ENCODE assay signal across 10 cellular contexts in the genomic region with DNA sequence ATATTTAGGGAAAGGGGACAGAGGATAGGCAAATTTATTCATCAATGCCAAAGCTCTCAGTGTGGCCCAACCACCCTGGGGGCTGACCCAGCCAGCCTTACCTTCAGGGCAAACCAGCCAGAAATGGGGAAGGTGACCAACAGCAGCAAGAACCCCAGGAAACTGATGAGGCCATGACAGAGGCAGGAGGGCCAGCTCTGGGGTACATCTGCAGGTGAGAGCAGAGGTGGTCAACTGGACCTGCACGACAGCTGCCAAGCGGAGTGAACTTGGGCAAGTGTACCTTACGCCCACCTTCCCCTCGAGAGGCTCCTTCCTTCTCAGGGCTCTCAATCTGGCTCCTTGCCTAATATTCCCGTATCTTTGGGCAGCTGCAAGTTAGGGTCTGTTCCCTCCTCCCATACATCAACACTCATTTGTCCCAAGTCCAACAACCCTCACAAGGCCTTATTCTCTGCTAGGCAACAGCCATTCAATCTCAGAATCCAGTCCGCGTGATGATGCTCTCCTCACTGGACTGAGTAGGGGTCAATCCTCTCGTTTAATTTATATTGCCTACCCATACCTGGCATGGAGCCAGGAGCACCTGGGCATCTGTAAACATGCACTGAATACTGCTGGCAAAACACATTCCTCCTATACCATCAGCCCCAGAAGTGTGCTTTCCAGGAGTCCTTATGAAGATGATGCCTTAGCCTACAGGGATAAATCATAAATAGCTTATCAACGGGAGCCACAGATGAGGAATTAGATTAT. TPM values are rescaled to one million over a fixed set of nuclear protein-coding genes. Genes with fewer than 3 reads are reported as not detected.
DNase-seq lines count a peak whose midpoint lies in the region; ATAC-seq, FAIRE-seq and TF ChIP-seq lines count a peak whose summit lies in the region.
"Had no signal": no experiment of that assay in that cellular context is flagged by ENCODE, and none has a peak within 500 bp of the region (broad histone marks: within the 10 kb centered on the region; RNA-seq: fewer than 3 reads in every experiment).

No MANE protein-coding gene starts in this region.

- TF ChIP-seq RAD21 in HepG2 (CRISPR knock-in tag; IDR thresholded peaks at IDR 0.05): no peak

- H3K27ac Mint-ChIP-seq in T-helper 2 cell treated with Interferon-gamma antibody and Interleukin-4, amounts not matched to agents 5 μg/mL and 100 μg/mL, for 36 hours: no peak overlapping the region
- no peak overlapping the region for H3K27ac Mint-ChIP-seq in activated CD4-positive, alpha-beta memory T cell treated with anti-CD3 and anti-CD28 coated beads, Interleukin-2, amount 10 ng/mL, durations not matched to agents 7 days and 5 days

- H3K4me3 ChIP-seq in HepG2 (replicated peaks in 1 of 3; ENCODE audit: insufficient read depth in 1 of 3, low read depth in 2 of 3, low read length in 3 of 3): no peak overlapping the region
- peak overlapping the region; percentile 81 for H3K4me3 ChIP-seq in suprapubic skin

- TF ChIP-seq EP300 in HepG2 (IDR thresholded peaks at IDR 0.05; ENCODE audit: low read depth in 2 of 2, low read length in 2 of 2) (no peak), HepG2 (CRISPR knock-in tag; IDR thresholded peaks at IDR 0.05; ENCODE audit: borderline replicate concordance) (no peak), suprapubic skin (IDR thresholded peaks at IDR 0.05) (no peak)

- H3K9ac ChIP-seq in HepG2 (ENCODE audit: insufficient read depth, low read depth, low read length): 0 out of 2 replicates have a peak overlapping the region, but pooled peaks have one; percentile 64

- H3K4me2 ChIP-seq in HepG2 (ENCODE audit: low read depth, low read length): peak overlapping the region; percentile 90; the same call in 1 of the 2 replicates

- peaks cover 29% of the 10 kb centered on the region for H3K4me1 Mint-ChIP-seq in T-helper 2 cell treated with Interferon-gamma antibody and Interleukin-4, amounts not matched to agents 5 μg/mL and 100 μg/mL, for 36 hours (ENCODE audit: low read depth)
- peaks cover 43% of the 10 kb centered on the region for H3K4me1 Mint-ChIP-seq in activated CD4-positive, alpha-beta memory T cell treated with anti-CD3 and anti-CD28 coated beads, Interleukin-2, amount 10 ng/mL, durations not matched to agents 7 days and 5 days

- peak overlapping the region; percentile 84 for H3K4me3 Mint-ChIP-seq in T-helper 2 cell treated with Interferon-gamma antibody and Interleukin-4, amounts not matched to agents 5 μg/mL and 100 μg/mL, for 36 hours
- H3K4me3 Mint-ChIP-seq in activated CD4-positive, alpha-beta memory T cell treated with anti-CD3 and anti-CD28 coated beads, Interleukin-2, amount 10 ng/mL, durations not matched to agents 7 days and 5 days: peak overlapping the region; percentile 76

- BruUV-seq in HepG2 (replicated peaks; lab: Mats Ljungman, UMichigan): no TSS peak

- H3K36me3 Mint-ChIP-seq in T-helper 2 cell treated with Interferon-gamma antibody and Interleukin-4, amounts not matched to agents 5 μg/mL and 100 μg/mL, for 36 hours (ENCODE audit: low read depth): peaks cover 8% of the 10 kb centered on the region
- H3K36me3 Mint-ChIP-seq in activated CD4-positive, alpha-beta memory T cell treated with anti-CD3 and anti-CD28 coated beads, Interleukin-2, amount 10 ng/mL, durations not matched to agents 7 days and 5 days (ENCODE audit: low read depth): peaks cover 12% of the 10 kb centered on the region

- H3K9me3 ChIP-seq in HepG2 (ENCODE audit: low read length) (no peaks in the 10 kb centered on the region), suprapubic skin (no peaks in the 10 kb centered on the region)

- H2AFZ ChIP-seq in HepG2 (ENCODE audit: low read length): no peak overlapping the region

- intact Hi-C loops in HepG2 (cut with micrococcal nuclease; ENCODE audit: unreplicated experiment): no loop called here

- TF ChIP-seq POLR2A in HepG2 (IDR thresholded peaks at IDR 0.05; ENCODE audit: insufficient read depth in 1 of 2, low read depth in 2 of 2, low read length in 2 of 2): no peak
- no peak for TF ChIP-seq POLR2A in suprapubic skin (IDR thresholded peaks at IDR 0.05)

- peaks cover 30% of the 10 kb centered on the region for H3K4me1 ChIP-seq in HepG2 (ENCODE audit: insufficient read depth, low read length)
- peaks cover 82% of the 10 kb centered on the region for H3K4me1 ChIP-seq in suprapubic skin

- in situ Hi-C loops in HepG2 (cut with HindIII; ENCODE audit: extremely low pct_ligation_motif_present, low pct_unique_long_range_greater_than_20kb): no loop called here

- H3K27me3 ChIP-seq in HepG2 (ENCODE audit: control insufficient read depth in 1 of 2, insufficient read depth in 2 of 2, low read length in 2 of 2) (no peaks in the 10 kb centered on the region; a peak in 1 of 5 replicates), suprapubic skin (no peaks in the 10 kb centered on the region)

- H3K27ac ChIP-seq in HepG2 (ENCODE audit: extremely low read length, insufficient read depth, low read length) (no peak overlapping the region), suprapubic skin (peak overlapping the region; percentile 85)

- no peak for DNase-seq in T-helper 2 cell treated with Interferon-gamma antibody and Interleukin-4, amounts not matched to agents 5 μg/mL and 100 μg/mL, for 36 hours (ENCODE audit: low spot score)
- DNase-seq in T-helper 2 cell: no peak
- no peak for DNase-seq in activated CD4-positive, alpha-beta memory T cell treated with anti-CD3 and anti-CD28 coated beads, Interleukin-2, amount 10 ng/mL, durations not matched to agents 7 days and 5 days
- no peak for DNase-seq in HepG2 (ENCODE audit: low spot score)
- DNase-seq in suprapubic skin (ENCODE audit: low spot score in 2 of 2): peak in 1 of 2 donors; percentile 63
- no peak for DNase-seq in hepatic stellate cell (ENCODE audit: low spot score)
- DNase-seq in retina: no peak
- DNase-seq: activated CD4-positive, alpha-beta T cell treated with anti-CD3 and anti-CD28 coated beads, Interleukin-2, amount 50 U/mL, for 48 hours had no signal

- H4K20me1 ChIP-seq in HepG2 (ENCODE audit: insufficient read depth, low read length): no peaks in the 10 kb centered on the region

- POLR2A ChIA-PET in activated CD4-positive, alpha-beta memory T cell treated with anti-CD3 and anti-CD28 coated beads, Interleukin-2, amount 10 ng/mL, durations not matched to agents 7 days and 5 days (lab: Charles Lee): interaction anchor here (1.2 to 8.4 kb wide), 3 partner anchors 9 to 18 kb away, joined by 3 to 78 read pairs (median 7); no protein-coding TSS in a partner anchor
- POLR2A ChIA-PET in HepG2 (lab: Yijun Ruan, JAX): no interaction called here

- 66% methylated on average over 9 of the region's 9 CpGs for WGBS in HepG2 (ENCODE audit: low lambda C conversion rate)
- WGBS in suprapubic skin: 57% methylated on average over 7 of the region's 9 CpGs

- FAIRE-seq in HepG2 (lab: Jason Lieb, UNC): no peak
- FAIRE-seq: islet of Langerhans had no signal

- CTCF ChIA-PET in activated CD4-positive, alpha-beta memory T cell treated with anti-CD3 and anti-CD28 coated beads, Interleukin-2, amount 10 ng/mL, durations not matched to agents 7 days and 5 days (lab: Charles Lee): interaction anchor here (0.6 to 8.6 kb wide), 4 partner anchors 9 to 63 kb away, joined by 3 to 89 read pairs (median 3); no protein-coding TSS in a partner anchor
- CTCF ChIA-PET in HepG2 (lab: Yijun Ruan, JAX; ENCODE audit: low intra/inter-chr PET ratio, low total read pairs): no interaction called here

- ATAC-seq in HepG2 (no peak), GM19351 (IDR thresholded peaks at IDR 0.05; ENCODE audit: unreplicated experiment) (no peak)

- peaks cover 7% of the 10 kb centered on the region for H3K79me2 ChIP-seq in HepG2 (ENCODE audit: insufficient read depth, low read length)

- H3K27me3 Mint-ChIP-seq in T-helper 2 cell treated with Interferon-gamma antibody and Interleukin-4, amounts not matched to agents 5 μg/mL and 100 μg/mL, for 36 hours (ENCODE audit: low read depth): no peaks in the 10 kb centered on the region
- H3K27me3 Mint-ChIP-seq in activated CD4-positive, alpha-beta memory T cell treated with anti-CD3 and anti-CD28 coated beads, Interleukin-2, amount 10 ng/mL, durations not matched to agents 7 days and 5 days: no peaks in the 10 kb centered on the region

- no peaks in the 10 kb centered on the region for H3K9me3 Mint-ChIP-seq in T-helper 2 cell treated with Interferon-gamma antibody and Interleukin-4, amounts not matched to agents 5 μg/mL and 100 μg/mL, for 36 hours
- H3K9me3 Mint-ChIP-seq in activated CD4-positive, alpha-beta memory T cell treated with anti-CD3 and anti-CD28 coated beads, Interleukin-2, amount 10 ng/mL, durations not matched to agents 7 days and 5 days: no peaks in the 10 kb centered on the region

- TF ChIP-seq CTCF in HepG2 (CRISPR knock-in tag; IDR thresholded peaks at IDR 0.05) (no peak), suprapubic skin (IDR thresholded peaks at IDR 0.05) (no peak)

- no peaks in the 10 kb centered on the region; a peak in 1 of 5 replicates for H3K36me3 ChIP-seq in HepG2 (replicated peaks in 1 of 2; ENCODE audit: control insufficient read depth in 1 of 2, insufficient read depth in 2 of 2, low read length in 2 of 2)
- H3K36me3 ChIP-seq in suprapubic skin: peaks cover 6% of the 10 kb centered on the region

RNA-seq across cellular contexts. Expression of gene STOML1, which starts 1.7 kb away (rescaled TPM):
- total RNA-seq in activated CD4-positive, alpha-beta memory T cell treated with anti-CD3 and anti-CD28 coated beads, Interleukin-2, amount 10 ng/mL, durations not matched to agents 7 days and 5 days: 1 to 10 TPM; 7.1 to 8.5 TPM
- total RNA-seq in HepG2 (2016; rRNA removed; fragmentation: Illumina TruSeq; extraction: Trizol) (2.7 and 3.7 TPM in 2 replicates), suprapubic skin (10 to 100 TPM in 3 of 4 donors, 1 to 10 TPM in 1; 9.7 to 25.3 (median 10.7) TPM)
- 1.0 and 1.5 TPM in 2 replicates for total RNA-seq in HepG2 (2016; cell fraction: cytosol; rRNA removed; fragmentation: Illumina TruSeq; extraction: Trizol; ENCODE audit: low read depth)
- total RNA-seq in HepG2 (2016; cell fraction: insoluble cytoplasmic fraction; rRNA removed; fragmentation: Illumina TruSeq; extraction: Trizol): 2.2 and 4.1 TPM in 2 replicates
- 2.5 TPM in 2 replicates for total RNA-seq in HepG2 (2016; cell fraction: membrane; rRNA removed; fragmentation: Illumina TruSeq; extraction: Trizol)
- total RNA-seq in HepG2 (2016; cell fraction: nucleus; rRNA removed; fragmentation: Illumina TruSeq; extraction: Trizol): 2.7 and 3.7 TPM in 2 replicates
- 3.5 TPM in 2 replicates for polyA plus RNA-seq in HepG2 (2011; rRNA removed)
- polyA plus RNA-seq in HepG2 (2011; cell fraction: cytosol; rRNA removed): 2.4 and 3.4 TPM in 2 replicates
- 4.3 and 5.5 TPM in 2 replicates for polyA plus RNA-seq in HepG2 (2011; cell fraction: nucleus; rRNA removed)
- polyA plus RNA-seq in HepG2 (2012): 1.7 and 2.1 TPM in 2 replicates
- polyA plus RNA-seq in HepG2 (2016; cell fraction: cytosol; fragmentation: Illumina TruSeq; extraction: Trizol; ENCODE audit: low read depth): 0.77 and 1.3 TPM in 2 replicates
- 1.5 and 1.6 TPM in 2 replicates for polyA plus RNA-seq in HepG2 (2016; cell fraction: insoluble cytoplasmic fraction; fragmentation: Illumina TruSeq; extraction: Trizol; ENCODE audit: low read depth)
- 1.4 and 1.5 TPM in 2 replicates for polyA plus RNA-seq in HepG2 (2016; cell fraction: membrane; fragmentation: Illumina TruSeq; extraction: Trizol; ENCODE audit: low read depth)
- polyA plus RNA-seq in HepG2 (2016; cell fraction: nucleus; fragmentation: Illumina TruSeq; extraction: Trizol; ENCODE audit: insufficient read depth, low read depth): 5.6 and 5.8 TPM in 2 replicates
- polyA minus RNA-seq in HepG2 (2011; rRNA and poly(A)+ RNA removed; ENCODE audit: low replicate concordance): 4.1 and 6.9 TPM in 2 replicates
- polyA minus RNA-seq in HepG2 (2011; cell fraction: cytosol; rRNA and poly(A)+ RNA removed): 1.6 and 1.8 TPM in 2 replicates
- 1.9 and 2.9 TPM in 2 replicates for polyA minus RNA-seq in HepG2 (2011; cell fraction: nucleus; rRNA and poly(A)+ RNA removed)

RNA-seq across cellular contexts. Expression of gene PML, which starts 4.1 kb away (rescaled TPM):
- 100 to 1,000 TPM; 133 to 138 TPM for total RNA-seq in activated CD4-positive, alpha-beta memory T cell treated with anti-CD3 and anti-CD28 coated beads, Interleukin-2, amount 10 ng/mL, durations not matched to agents 7 days and 5 days
- 2.9 and 3.9 TPM in 2 replicates for total RNA-seq in HepG2 (2016; rRNA removed; fragmentation: Illumina TruSeq; extraction: Trizol)
- total RNA-seq in HepG2 (2016; cell fraction: cytosol; rRNA removed; fragmentation: Illumina TruSeq; extraction: Trizol; ENCODE audit: low read depth): 1.4 and 1.8 TPM in 2 replicates
- total RNA-seq in HepG2 (2016; cell fraction: insoluble cytoplasmic fraction; rRNA removed; fragmentation: Illumina TruSeq; extraction: Trizol): 3.0 and 4.3 TPM in 2 replicates
- 2.4 and 2.6 TPM in 2 replicates for total RNA-seq in HepG2 (2016; cell fraction: membrane; rRNA removed; fragmentation: Illumina TruSeq; extraction: Trizol)
- 5.4 and 6.2 TPM in 2 replicates for total RNA-seq in HepG2 (2016; cell fraction: nucleus; rRNA removed; fragmentation: Illumina TruSeq; extraction: Trizol)
- 2.9 and 3.9 TPM in 2 replicates for polyA plus RNA-seq in HepG2 (2011; rRNA removed)
- 1.5 and 2.7 TPM in 2 replicates for polyA plus RNA-seq in HepG2 (2011; cell fraction: cytosol; rRNA removed)
- polyA plus RNA-seq in HepG2 (2011; cell fraction: nucleus; rRNA removed): 16.7 and 19.0 TPM in 2 replicates
- 8.7 and 10.3 TPM in 2 replicates for polyA plus RNA-seq in HepG2 (2012)
- 1.5 and 1.7 TPM in 2 replicates for polyA plus RNA-seq in HepG2 (2016; cell fraction: cytosol; fragmentation: Illumina TruSeq; extraction: Trizol; ENCODE audit: low read depth)
- polyA plus RNA-seq in HepG2 (2016; cell fraction: insoluble cytoplasmic fraction; fragmentation: Illumina TruSeq; extraction: Trizol; ENCODE audit: low read depth): 6.6 and 9.3 TPM in 2 replicates
- polyA plus RNA-seq in HepG2 (2016; cell fraction: membrane; fragmentation: Illumina TruSeq; extraction: Trizol; ENCODE audit: low read depth): 3.4 and 4.2 TPM in 2 replicates
- polyA plus RNA-seq in HepG2 (2016; cell fraction: nucleus; fragmentation: Illumina TruSeq; extraction: Trizol; ENCODE audit: insufficient read depth, low read depth): 18.1 and 20.7 TPM in 2 replicates
- 11.9 and 16.2 TPM in 2 replicates for polyA minus RNA-seq in HepG2 (2011; rRNA and poly(A)+ RNA removed; ENCODE audit: low replicate concordance)
- 6.8 and 10.8 TPM in 2 replicates for polyA minus RNA-seq in HepG2 (2011; cell fraction: cytosol; rRNA and poly(A)+ RNA removed)
- polyA minus RNA-seq in HepG2 (2011; cell fraction: nucleus; rRNA and poly(A)+ RNA removed): 8.4 and 9.9 TPM in 2 replicates
- 100 to 1,000 TPM in 1 of 4 donors, 10 to 100 TPM in 3; 59.2 to 111 (median 82.5) TPM for total RNA-seq in suprapubic skin

Comparison
In these comparisons a context has a peak if more than half of its experiments do, and no peak if none do; other contexts are left out.
1. RNA of gene PML, which starts 4.1 kb away (total RNA-seq): 133 to 138 TPM in activated CD4-positive, alpha-beta memory T cell treated with anti-CD3 and anti-CD28 coated beads, Interleukin-2, amount 10 ng/mL, durations not matched to agents 7 days and 5 days and 59.2 to 111 TPM in suprapubic skin; 1.4 to 6.2 TPM in HepG2; every median in the first group is over 4 times any median in the second.